1 cellular context compared by ENCODE assay signal in the genomic region with DNA sequence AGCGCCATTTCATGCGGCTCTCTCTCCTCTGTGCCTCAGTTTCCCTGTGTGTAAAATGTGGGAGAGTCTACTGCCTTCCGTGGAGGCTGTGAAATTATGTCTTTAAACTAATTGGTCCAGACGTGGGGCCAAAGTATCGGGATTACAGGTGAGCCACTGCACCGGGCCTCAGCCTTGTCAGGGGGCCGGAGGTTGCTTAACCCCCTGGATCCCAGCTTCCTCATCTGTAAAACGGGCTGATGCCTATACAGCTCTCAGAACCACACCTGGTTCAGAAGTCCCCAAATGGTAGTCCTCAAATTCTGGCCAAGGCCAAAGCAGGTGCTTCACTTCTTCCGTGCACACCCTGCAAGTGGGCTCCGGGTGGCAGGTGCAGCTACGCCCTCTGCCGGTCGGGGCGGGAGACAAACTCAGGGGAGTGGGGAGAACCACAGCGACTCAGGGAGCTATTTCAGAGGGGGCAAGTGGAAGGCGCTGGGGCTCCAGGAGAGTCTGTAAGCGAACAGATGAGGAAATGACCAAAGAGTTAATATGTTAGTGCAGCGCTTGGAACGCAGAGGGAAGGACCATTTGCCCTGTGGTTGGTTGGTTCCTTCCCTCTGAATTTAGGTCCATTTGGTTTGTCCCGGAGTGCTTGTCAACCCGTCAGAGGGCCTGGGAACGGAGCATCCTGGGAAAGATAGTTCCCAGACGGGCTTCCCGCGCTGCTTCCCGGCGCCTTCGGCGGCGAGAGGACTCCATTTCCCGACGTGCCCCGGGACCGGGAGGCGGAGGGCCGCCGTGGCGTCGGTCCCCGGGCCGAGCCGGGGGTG.
TF ChIP-seq lines count a peak whose summit lies in the region.

A gene (plus strand): TSS at position 812 of the 812 bp plus-strand sequence. CDS start 135 bp downstream, outside the sequence.

TF ChIP-seq in HEK293, 187 proteins besides CTCF, POLR2A, EP300 and RAD21 (continued from another document and continues in another):
- 0 out of 2 replicates have a peak, but pooled peaks have one; percentile 22 for TF ChIP-seq ZNF10 (tag by site-specific recombination; IDR thresholded peaks at IDR 0.05)
- TF ChIP-seq ZNF211 (tag by site-specific recombination; IDR thresholded peaks at IDR 0.05; ENCODE audit: low read depth): no peak
- TF ChIP-seq ZNF426 (tag by site-specific recombination; IDR thresholded peaks at IDR 0.05): no peak
- peak; percentile 87 for TF ChIP-seq ZNF24 (tag by site-specific recombination; IDR thresholded peaks at IDR 0.05)
- TF ChIP-seq, protein P1, sequence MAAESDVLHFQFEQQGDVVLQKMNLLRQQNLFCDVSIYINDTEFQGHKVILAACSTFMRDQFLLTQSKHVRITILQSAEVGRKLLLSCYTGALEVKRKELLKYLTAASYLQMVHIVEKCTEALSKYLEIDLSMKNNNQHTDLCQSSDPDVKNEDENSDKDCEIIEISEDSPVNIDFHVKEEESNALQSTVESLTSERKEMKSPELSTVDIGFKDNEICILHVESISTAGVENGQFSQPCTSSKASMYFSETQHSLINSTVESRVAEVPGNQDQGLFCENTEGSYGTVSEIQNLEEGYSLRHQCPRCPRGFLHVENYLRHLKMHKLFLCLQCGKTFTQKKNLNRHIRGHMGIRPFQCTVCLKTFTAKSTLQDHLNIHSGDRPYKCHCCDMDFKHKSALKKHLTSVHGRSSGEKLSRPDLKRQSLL (tag by site-specific recombination; IDR thresholded peaks at IDR 0.05): no peak
- TF ChIP-seq, protein P2, sequence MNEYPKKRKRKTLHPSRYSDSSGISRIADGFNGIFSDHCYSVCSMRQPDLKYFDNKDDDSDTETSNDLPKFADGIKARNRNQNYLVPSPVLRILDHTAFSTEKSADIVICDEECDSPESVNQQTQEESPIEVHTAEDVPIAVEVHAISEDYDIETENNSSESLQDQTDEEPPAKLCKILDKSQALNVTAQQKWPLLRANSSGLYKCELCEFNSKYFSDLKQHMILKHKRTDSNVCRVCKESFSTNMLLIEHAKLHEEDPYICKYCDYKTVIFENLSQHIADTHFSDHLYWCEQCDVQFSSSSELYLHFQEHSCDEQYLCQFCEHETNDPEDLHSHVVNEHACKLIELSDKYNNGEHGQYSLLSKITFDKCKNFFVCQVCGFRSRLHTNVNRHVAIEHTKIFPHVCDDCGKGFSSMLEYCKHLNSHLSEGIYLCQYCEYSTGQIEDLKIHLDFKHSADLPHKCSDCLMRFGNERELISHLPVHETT (tag by site-specific recombination; IDR thresholded peaks at IDR 0.05): peak; percentile 84
- no peak for TF ChIP-seq GLI4 (tag by site-specific recombination; IDR thresholded peaks at IDR 0.05)
- TF ChIP-seq ZNF623 (tag by site-specific recombination; IDR thresholded peaks at IDR 0.05): no peak
- no peak for TF ChIP-seq ZBTB1 (tag by site-specific recombination; IDR thresholded peaks at IDR 0.05)
- no peak for TF ChIP-seq ZNF19 (tag by site-specific recombination; IDR thresholded peaks at IDR 0.05; ENCODE audit: low read depth)
- TF ChIP-seq ZNF350 (tag by site-specific recombination; IDR thresholded peaks at IDR 0.05): no peak
- peak; percentile 90 for TF ChIP-seq ZNF324 (tag by site-specific recombination; IDR thresholded peaks at IDR 0.05)
- no peak for TF ChIP-seq ZNF174 (tag by site-specific recombination; IDR thresholded peaks at IDR 0.05)
- TF ChIP-seq ZNF157 (tag by site-specific recombination; IDR thresholded peaks at IDR 0.05): no peak
- no peak for TF ChIP-seq ZNF423 (tag by site-specific recombination; IDR thresholded peaks at IDR 0.05)
- TF ChIP-seq ZNF658 (tag by site-specific recombination; IDR thresholded peaks at IDR 0.05): no peak
- TF ChIP-seq, protein P3, sequence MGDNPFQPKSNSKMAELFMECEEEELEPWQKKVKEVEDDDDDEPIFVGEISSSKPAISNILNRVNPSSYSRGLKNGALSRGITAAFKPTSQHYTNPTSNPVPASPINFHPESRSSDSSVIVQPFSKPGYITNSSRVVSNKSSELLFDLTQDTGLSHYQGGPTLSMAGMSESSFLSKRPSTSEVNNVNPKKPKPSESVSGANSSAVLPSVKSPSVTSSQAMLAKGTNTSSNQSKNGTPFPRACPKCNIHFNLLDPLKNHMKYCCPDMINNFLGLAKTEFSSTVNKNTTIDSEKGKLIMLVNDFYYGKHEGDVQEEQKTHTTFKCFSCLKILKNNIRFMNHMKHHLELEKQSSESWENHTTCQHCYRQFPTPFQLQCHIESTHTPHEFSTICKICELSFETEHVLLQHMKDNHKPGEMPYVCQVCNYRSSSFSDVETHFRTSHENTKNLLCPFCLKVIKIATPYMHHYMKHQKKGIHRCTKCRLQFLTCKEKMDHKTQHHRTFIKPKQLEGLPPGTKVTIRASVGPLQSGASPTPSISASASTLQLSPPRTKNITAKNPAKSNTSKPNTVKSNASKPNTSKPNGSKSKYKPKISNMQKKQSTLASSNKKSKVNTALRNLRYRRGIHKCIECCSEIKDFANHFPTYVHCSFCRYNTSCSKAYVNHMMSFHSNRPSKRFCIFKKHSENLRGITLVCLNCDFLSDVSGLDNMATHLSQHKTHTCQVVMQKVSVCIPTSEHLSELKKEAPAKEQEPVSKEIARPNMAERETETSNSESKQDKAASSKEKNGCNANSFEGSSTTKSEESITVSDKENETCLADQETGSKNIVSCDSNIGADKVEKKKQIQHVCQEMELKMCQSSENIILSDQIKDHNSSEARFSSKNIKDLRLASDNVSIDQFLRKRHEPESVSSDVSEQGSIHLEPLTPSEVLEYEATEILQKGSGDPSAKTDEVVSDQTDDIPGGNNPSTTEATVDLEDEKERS (tag by site-specific recombination; IDR thresholded peaks at IDR 0.05): no peak
- TF ChIP-seq ZNF274 (IDR thresholded peaks at IDR 0.05; ENCODE audit: low read length): no peak
- no peak for TF ChIP-seq ZNF274 (tag by site-specific recombination; IDR thresholded peaks at IDR 0.05; ENCODE audit: borderline replicate concordance)
- TF ChIP-seq HOXA7 (CRISPR knock-in tag; IDR thresholded peaks at IDR 0.05; ENCODE audit: borderline replicate concordance): no peak
- TF ChIP-seq, protein P4, sequence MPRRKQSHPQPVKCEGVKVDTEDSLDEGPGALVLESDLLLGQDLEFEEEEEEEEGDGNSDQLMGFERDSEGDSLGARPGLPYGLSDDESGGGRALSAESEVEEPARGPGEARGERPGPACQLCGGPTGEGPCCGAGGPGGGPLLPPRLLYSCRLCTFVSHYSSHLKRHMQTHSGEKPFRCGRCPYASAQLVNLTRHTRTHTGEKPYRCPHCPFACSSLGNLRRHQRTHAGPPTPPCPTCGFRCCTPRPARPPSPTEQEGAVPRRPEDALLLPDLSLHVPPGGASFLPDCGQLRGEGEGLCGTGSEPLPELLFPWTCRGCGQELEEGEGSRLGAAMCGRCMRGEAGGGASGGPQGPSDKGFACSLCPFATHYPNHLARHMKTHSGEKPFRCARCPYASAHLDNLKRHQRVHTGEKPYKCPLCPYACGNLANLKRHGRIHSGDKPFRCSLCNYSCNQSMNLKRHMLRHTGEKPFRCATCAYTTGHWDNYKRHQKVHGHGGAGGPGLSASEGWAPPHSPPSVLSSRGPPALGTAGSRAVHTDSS (tag by site-specific recombination; IDR thresholded peaks at IDR 0.05): no peak
- no peak for TF ChIP-seq ZNF132 (tag by site-specific recombination; IDR thresholded peaks at IDR 0.05; ENCODE audit: borderline replicate concordance)
- TF ChIP-seq, protein P5, sequence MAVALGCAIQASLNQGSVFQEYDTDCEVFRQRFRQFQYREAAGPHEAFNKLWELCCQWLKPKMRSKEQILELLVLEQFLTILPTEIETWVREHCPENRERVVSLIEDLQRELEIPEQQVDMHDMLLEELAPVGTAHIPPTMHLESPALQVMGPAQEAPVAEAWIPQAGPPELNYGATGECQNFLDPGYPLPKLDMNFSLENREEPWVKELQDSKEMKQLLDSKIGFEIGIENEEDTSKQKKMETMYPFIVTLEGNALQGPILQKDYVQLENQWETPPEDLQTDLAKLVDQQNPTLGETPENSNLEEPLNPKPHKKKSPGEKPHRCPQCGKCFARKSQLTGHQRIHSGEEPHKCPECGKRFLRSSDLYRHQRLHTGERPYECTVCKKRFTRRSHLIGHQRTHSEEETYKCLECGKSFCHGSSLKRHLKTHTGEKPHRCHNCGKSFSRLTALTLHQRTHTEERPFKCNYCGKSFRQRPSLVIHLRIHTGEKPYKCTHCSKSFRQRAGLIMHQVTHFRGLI (tag by site-specific recombination; IDR thresholded peaks at IDR 0.05): no peak
- peak; percentile 39; the same call in 1 of the 2 replicates for TF ChIP-seq ZFP37 (tag by site-specific recombination; IDR thresholded peaks at IDR 0.05)
- TF ChIP-seq ZNF549 (tag by site-specific recombination; IDR thresholded peaks at IDR 0.05): no peak
- TF ChIP-seq ZNF660 (tag by site-specific recombination; IDR thresholded peaks at IDR 0.05): 0 out of 2 replicates have a peak, but pooled peaks have one; percentile 37
- TF ChIP-seq IKZF3 (tag by site-specific recombination; IDR thresholded peaks at IDR 0.05): no peak
- TF ChIP-seq, protein P6, sequence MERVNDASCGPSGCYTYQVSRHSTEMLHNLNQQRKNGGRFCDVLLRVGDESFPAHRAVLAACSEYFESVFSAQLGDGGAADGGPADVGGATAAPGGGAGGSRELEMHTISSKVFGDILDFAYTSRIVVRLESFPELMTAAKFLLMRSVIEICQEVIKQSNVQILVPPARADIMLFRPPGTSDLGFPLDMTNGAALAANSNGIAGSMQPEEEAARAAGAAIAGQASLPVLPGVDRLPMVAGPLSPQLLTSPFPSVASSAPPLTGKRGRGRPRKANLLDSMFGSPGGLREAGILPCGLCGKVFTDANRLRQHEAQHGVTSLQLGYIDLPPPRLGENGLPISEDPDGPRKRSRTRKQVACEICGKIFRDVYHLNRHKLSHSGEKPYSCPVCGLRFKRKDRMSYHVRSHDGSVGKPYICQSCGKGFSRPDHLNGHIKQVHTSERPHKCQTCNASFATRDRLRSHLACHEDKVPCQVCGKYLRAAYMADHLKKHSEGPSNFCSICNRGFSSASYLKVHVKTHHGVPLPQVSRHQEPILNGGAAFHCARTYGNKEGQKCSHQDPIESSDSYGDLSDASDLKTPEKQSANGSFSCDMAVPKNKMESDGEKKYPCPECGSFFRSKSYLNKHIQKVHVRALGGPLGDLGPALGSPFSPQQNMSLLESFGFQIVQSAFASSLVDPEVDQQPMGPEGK (tag by site-specific recombination; IDR thresholded peaks at IDR 0.05): peak; percentile 73
- 0 out of 2 replicates have a peak, but pooled peaks have one; percentile 50 for TF ChIP-seq ZNF558 (tag by site-specific recombination; IDR thresholded peaks at IDR 0.05)
- TF ChIP-seq, protein P7, sequence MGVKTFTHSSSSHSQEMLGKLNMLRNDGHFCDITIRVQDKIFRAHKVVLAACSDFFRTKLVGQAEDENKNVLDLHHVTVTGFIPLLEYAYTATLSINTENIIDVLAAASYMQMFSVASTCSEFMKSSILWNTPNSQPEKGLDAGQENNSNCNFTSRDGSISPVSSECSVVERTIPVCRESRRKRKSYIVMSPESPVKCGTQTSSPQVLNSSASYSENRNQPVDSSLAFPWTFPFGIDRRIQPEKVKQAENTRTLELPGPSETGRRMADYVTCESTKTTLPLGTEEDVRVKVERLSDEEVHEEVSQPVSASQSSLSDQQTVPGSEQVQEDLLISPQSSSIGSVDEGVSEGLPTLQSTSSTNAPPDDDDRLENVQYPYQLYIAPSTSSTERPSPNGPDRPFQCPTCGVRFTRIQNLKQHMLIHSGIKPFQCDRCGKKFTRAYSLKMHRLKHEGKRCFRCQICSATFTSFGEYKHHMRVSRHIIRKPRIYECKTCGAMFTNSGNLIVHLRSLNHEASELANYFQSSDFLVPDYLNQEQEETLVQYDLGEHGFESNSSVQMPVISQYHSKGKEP (tag by site-specific recombination; IDR thresholded peaks at IDR 0.05): no peak
- peak; percentile 66; the same call in 1 of the 2 replicates for TF ChIP-seq ZBTB20 (tag by site-specific recombination; IDR thresholded peaks at IDR 0.05)
- peak; percentile 84 for TF ChIP-seq ZNF501 (tag by site-specific recombination; IDR thresholded peaks at IDR 0.05)
- TF ChIP-seq, protein P8, sequence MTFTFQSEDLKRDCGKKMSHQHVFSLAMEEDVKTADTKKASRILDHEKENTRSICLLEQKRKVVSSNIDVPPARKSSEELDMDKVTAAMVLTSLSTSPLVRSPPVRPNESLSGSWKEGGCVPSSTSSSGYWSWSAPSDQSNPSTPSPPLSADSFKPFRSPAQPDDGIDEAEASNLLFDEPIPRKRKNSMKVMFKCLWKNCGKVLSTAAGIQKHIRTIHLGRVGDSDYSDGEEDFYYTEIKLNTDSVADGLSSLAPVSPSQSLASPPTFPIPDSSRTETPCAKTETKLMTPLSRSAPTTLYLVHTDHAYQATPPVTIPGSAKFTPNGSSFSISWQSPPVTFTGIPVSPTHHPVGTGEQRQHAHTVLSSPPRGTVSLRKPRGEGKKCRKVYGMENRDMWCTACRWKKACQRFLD (tag by site-specific recombination; IDR thresholded peaks at IDR 0.05): no peak
- TF ChIP-seq ZNF701 (tag by site-specific recombination; IDR thresholded peaks at IDR 0.05): no peak
- no peak for TF ChIP-seq ZNF433 (tag by site-specific recombination; IDR thresholded peaks at IDR 0.05; ENCODE audit: low read depth)
- TF ChIP-seq OSR2 (tag by site-specific recombination; IDR thresholded peaks at IDR 0.05): no peak
- TF ChIP-seq, protein P9, sequence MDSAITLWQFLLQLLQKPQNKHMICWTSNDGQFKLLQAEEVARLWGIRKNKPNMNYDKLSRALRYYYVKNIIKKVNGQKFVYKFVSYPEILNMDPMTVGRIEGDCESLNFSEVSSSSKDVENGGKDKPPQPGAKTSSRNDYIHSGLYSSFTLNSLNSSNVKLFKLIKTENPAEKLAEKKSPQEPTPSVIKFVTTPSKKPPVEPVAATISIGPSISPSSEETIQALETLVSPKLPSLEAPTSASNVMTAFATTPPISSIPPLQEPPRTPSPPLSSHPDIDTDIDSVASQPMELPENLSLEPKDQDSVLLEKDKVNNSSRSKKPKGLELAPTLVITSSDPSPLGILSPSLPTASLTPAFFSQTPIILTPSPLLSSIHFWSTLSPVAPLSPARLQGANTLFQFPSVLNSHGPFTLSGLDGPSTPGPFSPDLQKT (IDR thresholded peaks at IDR 0.05; ENCODE audit: borderline replicate concordance, low read depth, low read length): no peak
- TF ChIP-seq GLI2 (tag by site-specific recombination; IDR thresholded peaks at IDR 0.05; ENCODE audit: borderline replicate concordance, low read depth): no peak
- no peak for TF ChIP-seq ZNF521 (tag by site-specific recombination; IDR thresholded peaks at IDR 0.05)
- no peak for TF ChIP-seq ZNF341 (tag by site-specific recombination; IDR thresholded peaks at IDR 0.05; ENCODE audit: low read depth)
- TF ChIP-seq, protein P10, sequence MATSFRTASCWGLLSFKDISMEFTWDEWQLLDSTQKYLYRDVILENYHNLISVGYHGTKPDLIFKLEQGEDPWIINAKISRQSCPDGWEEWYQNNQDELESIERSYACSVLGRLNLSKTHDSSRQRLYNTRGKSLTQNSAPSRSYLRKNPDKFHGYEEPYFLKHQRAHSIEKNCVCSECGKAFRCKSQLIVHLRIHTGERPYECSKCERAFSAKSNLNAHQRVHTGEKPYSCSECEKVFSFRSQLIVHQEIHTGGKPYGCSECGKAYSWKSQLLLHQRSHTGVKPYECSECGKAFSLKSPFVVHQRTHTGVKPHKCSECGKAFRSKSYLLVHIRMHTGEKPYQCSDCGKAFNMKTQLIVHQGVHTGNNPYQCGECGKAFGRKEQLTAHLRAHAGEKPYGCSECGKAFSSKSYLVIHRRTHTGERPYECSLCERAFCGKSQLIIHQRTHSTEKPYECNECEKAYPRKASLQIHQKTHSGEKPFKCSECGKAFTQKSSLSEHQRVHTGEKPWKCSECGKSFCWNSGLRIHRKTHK (tag by site-specific recombination; IDR thresholded peaks at IDR 0.05): no peak
- TF ChIP-seq ZNF792 (tag by site-specific recombination; IDR thresholded peaks at IDR 0.05): no peak
